ENCODE assay signal across 8 cellular contexts in the genomic region with DNA sequence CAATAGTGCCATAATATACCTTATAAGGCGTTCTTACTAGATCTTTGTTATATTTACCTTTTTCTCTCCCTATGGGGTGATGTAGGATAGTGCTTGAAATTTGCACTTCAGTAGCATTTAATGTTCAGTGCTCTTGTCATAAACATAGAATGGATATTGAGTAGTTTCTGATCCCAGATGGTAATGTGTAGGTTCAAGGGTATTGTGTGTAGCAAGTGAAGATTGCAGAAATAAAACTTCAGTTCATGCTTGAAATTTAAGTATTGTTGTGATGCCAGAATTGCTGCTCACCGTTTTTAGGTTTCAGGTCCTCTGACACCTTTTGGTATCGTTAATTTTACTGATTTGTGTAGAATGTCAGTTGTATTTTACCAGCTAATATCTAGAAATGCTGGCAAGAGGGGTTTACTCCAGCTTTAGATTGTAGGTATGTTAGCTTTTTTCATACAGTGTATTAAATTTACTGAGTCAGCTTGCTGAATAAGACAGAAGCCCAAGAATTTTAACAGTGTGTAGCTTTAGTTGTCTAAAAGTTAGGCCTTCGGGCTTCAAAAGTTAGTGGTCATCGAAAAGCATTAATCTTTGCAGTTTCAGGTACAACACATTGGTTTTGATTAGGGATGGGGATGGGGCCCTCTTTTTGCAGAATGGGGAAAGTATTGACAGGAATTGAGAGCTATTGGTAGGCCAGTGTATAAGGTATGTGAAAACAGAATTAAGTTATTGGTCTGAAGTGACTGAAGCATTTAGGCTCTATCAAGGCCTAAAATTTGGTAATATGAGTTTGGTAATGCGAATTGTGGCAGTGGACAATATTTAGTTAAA. TPM values are rescaled to one million over a fixed set of nuclear protein-coding genes. Genes with fewer than 3 reads are reported as not detected.
DNase-seq lines count a peak whose midpoint lies in the region; ATAC-seq and TF ChIP-seq lines count a peak whose summit lies in the region.

No MANE protein-coding gene starts in this region.

- H3K4me1 Mint-ChIP-seq in natural killer cell treated with Interleukin-12 subunit alpha and Interleukin-12 subunit beta and Interleukin-15 and Interleukin-18, amount 100 ng/mL, for 72 hours (ENCODE audit: low read depth in 2 of 2) = peaks cover 47 to 70% of the 10 kb centered on the region in 2 donors

- H3K36me3 Mint-ChIP-seq in natural killer cell treated with Interleukin-12 subunit alpha and Interleukin-12 subunit beta and Interleukin-15 and Interleukin-18, amount 100 ng/mL, for 72 hours = peaks cover 11% of the 10 kb centered on the region

- peak overlapping the region; percentile 93 to 98 (median 96) for H3K9ac ChIP-seq in BLaER1 treated with 17β-estradiol and CSF1 and Interleukin-3, amounts not matched to agents 10 nM and 100 nM

- no peaks in the 10 kb centered on the region for H3K27me3 ChIP-seq in BLaER1 treated with 17β-estradiol and CSF1 and Interleukin-3, amounts not matched to agents 10 nM and 100 nM

- DNase-seq in LHCN-M2 (ENCODE audit: low read depth) (peak; percentile 15), choroid plexus epithelial cell (ENCODE audit: low read depth) (no peak), RWPE1 (ENCODE audit: low spot score) (no peak), NCI-H345 (lab: John Stamatoyannopoulos, UW) (no peak), NCI-H187 treated with DMSO at 0.1 percent for 48 hours (lab: John Stamatoyannopoulos, UW) (no peak)
- no peak for DNase-seq in natural killer cell treated with Interleukin-12 subunit alpha and Interleukin-12 subunit beta and Interleukin-15 and Interleukin-18, amount 100 ng/mL, for 72 hours (ENCODE audit: low spot score)
- no peak for DNase-seq in activated CD4-positive, alpha-beta T cell treated with anti-CD3 and anti-CD28 coated beads, Interleukin-2, amount 50 U/mL, for 1 hour

- no peak for ATAC-seq in natural killer cell treated with Interleukin-12 subunit alpha and Interleukin-12 subunit beta and Interleukin-15 and Interleukin-18, amount 100 ng/mL, for 72 hours

- CTCF ChIA-PET in RWPE1 (lab: Yijun Ruan, JAX) = no interaction called here

- H3K4me3 Mint-ChIP-seq in natural killer cell treated with Interleukin-12 subunit alpha and Interleukin-12 subunit beta and Interleukin-15 and Interleukin-18, amount 100 ng/mL, for 72 hours = peak overlapping the region; percentile 99

- H3K4me3 ChIP-seq in BLaER1 treated with 17β-estradiol and CSF1 and Interleukin-3, amounts not matched to agents 10 nM and 100 nM = peak overlapping the region; percentile 73 to 91 (median 84)
- peak overlapping the region; percentile 83 for H3K4me3 ChIP-seq in choroid plexus epithelial cell (ENCODE audit: low read depth, low read length)

- peaks cover 54 to 68% (median 62%) of the 10 kb centered on the region in 11 experiments for H4K20me1 ChIP-seq in BLaER1 treated with 17β-estradiol and CSF1 and Interleukin-3, amounts not matched to agents 10 nM and 100 nM

- no peaks in the 10 kb centered on the region for H3K9me3 ChIP-seq in BLaER1 treated with 17β-estradiol and CSF1 and Interleukin-3, amounts not matched to agents 10 nM and 100 nM (replicated peaks in 1 of 11)

- peak overlapping the region; percentile 83 to 98 (median 96); a peak in 21 of 22 replicates for H3K27ac ChIP-seq in BLaER1 treated with 17β-estradiol and CSF1 and Interleukin-3, amounts not matched to agents 10 nM and 100 nM
- H3K27ac ChIP-seq in RWPE1 = no peak overlapping the region

- no peaks in the 10 kb centered on the region for H3K9me3 Mint-ChIP-seq in natural killer cell treated with Interleukin-12 subunit alpha and Interleukin-12 subunit beta and Interleukin-15 and Interleukin-18, amount 100 ng/mL, for 72 hours

- peaks cover 20 to 37% (median 32%) of the 10 kb centered on the region in 10 experiments for H3K4me1 ChIP-seq in BLaER1 treated with 17β-estradiol and CSF1 and Interleukin-3, amounts not matched to agents 10 nM and 100 nM

- H3K27me3 Mint-ChIP-seq in natural killer cell treated with Interleukin-12 subunit alpha and Interleukin-12 subunit beta and Interleukin-15 and Interleukin-18, amount 100 ng/mL, for 72 hours = no peaks in the 10 kb centered on the region

- peak overlapping the region; percentile 67 to 94 (median 82) for H3K4me2 ChIP-seq in BLaER1 treated with 17β-estradiol and CSF1 and Interleukin-3, amounts not matched to agents 10 nM and 100 nM

- peak overlapping the region; percentile 90 to 95 for H3K27ac Mint-ChIP-seq in natural killer cell treated with Interleukin-12 subunit alpha and Interleukin-12 subunit beta and Interleukin-15 and Interleukin-18, amount 100 ng/mL, for 72 hours

- TF ChIP-seq CTCF in choroid plexus epithelial cell (conservative IDR thresholded peaks at IDR 0.05; ENCODE audit: low read depth, low read length) (no peak), RWPE1 (conservative IDR thresholded peaks at IDR 0.05; ENCODE audit: low read depth) (no peak)

- POLR2A ChIA-PET in RWPE1 (lab: Yijun Ruan, JAX; ENCODE audit: low non-redundant PET) = no interaction called here

- H3K36me3 ChIP-seq in BLaER1 treated with 17β-estradiol and CSF1 and Interleukin-3, amounts not matched to agents 10 nM and 100 nM = peaks cover 0 to 20% (median 0%) of the 10 kb centered on the region in 11 experiments; a peak in 7 of 22 replicates

RNA-seq across cellular contexts. Expression of a gene that starts 2.0 kb away (rescaled TPM):
- total RNA-seq in LHCN-M2 (2014; rRNA removed) = 43.5 and 50.1 TPM in 2 replicates
- polyA plus RNA-seq in LHCN-M2 (2012) = 22.3 TPM
- total RNA-seq in natural killer cell treated with Interleukin-12 subunit alpha and Interleukin-12 subunit beta and Interleukin-15 and Interleukin-18, amount 100 ng/mL, for 72 hours = 10 to 100 TPM; 49.8 to 75.3 TPM

RNA-seq across cellular contexts. Expression of a gene that starts 2.1 kb away (rescaled TPM):
- total RNA-seq in LHCN-M2 (2014; rRNA removed) = 0.77 and 0.92 TPM in 2 replicates
- 0.33 TPM for polyA plus RNA-seq in LHCN-M2 (2012)
- under 1 TPM; 0.17 to 0.52 TPM for total RNA-seq in natural killer cell treated with Interleukin-12 subunit alpha and Interleukin-12 subunit beta and Interleukin-15 and Interleukin-18, amount 100 ng/mL, for 72 hours

RNA-seq across cellular contexts. Expression of a gene that starts 47.4 kb away (rescaled TPM):
- 29.2 and 32.3 TPM in 2 replicates for total RNA-seq in LHCN-M2 (2014; rRNA removed)
- 12.3 TPM for polyA plus RNA-seq in LHCN-M2 (2012)
- total RNA-seq in natural killer cell treated with Interleukin-12 subunit alpha and Interleukin-12 subunit beta and Interleukin-15 and Interleukin-18, amount 100 ng/mL, for 72 hours = 10 to 100 TPM; 48.3 to 65.2 TPM
